In the genomic region with DNA sequence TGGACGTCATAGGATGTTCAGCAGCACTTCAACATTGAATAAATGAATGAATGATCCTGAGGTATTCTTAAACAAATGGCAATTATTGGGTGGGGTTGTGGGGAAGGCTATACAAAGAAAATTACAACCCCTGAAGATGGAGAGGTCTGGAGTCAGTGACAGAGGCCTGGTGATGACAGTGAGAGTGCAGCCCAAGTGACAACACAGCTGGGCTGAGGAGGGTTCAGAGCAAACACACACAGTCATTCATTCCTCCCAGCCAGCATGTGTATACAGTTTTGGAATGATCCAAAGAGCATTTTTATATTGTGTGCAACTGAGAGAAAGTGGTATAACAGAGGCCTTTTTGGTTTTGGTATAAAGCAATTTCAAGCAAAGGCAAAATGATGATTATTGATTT, we compare ENCODE assay signal across 30 cellular contexts.
DNase-seq lines count a peak whose midpoint lies in the region; ATAC-seq, FAIRE-seq and TF ChIP-seq lines count a peak whose summit lies in the region.
"Had no signal": no experiment of that assay in that cellular context is flagged by ENCODE, and none has a peak within 500 bp of the region (broad histone marks: within the 10 kb centered on the region; RNA-seq: fewer than 3 reads in every experiment).

No MANE protein-coding gene starts in this region.

- FAIRE-seq in H54 (lab: Jason Lieb, UNC), result peak; percentile 20
- FAIRE-seq: A549, GM12892, GM19239 had no signal

- no peaks in the 10 kb centered on the region for H3K27me3 ChIP-seq in CD4-positive, alpha-beta T cell (ENCODE audit: control insufficient read depth, insufficient read depth, low read length)
- H3K27me3 ChIP-seq in GM23338 (ENCODE audit: insufficient read depth), result peaks cover 24% of the 10 kb centered on the region
- H3K27me3 ChIP-seq: BLaER1 treated with 17β-estradiol and CSF1 and Interleukin-3, amounts not matched to agents 10 nM and 100 nM had no signal

- H3K9me2 ChIP-seq in OCI-LY7 (ENCODE audit: insufficient read depth, low read length) (no peaks in the 10 kb centered on the region), GM23338 (ENCODE audit: insufficient read depth) (no peaks in the 10 kb centered on the region)

- no peaks in the 10 kb centered on the region for H3K36me3 ChIP-seq in OCI-LY7 (ENCODE audit: insufficient read depth, low read length)
- H3K36me3 ChIP-seq in GM23338 (ENCODE audit: insufficient read depth), result no peaks in the 10 kb centered on the region
- H3K36me3 ChIP-seq: BLaER1 treated with 17β-estradiol and CSF1 and Interleukin-3, amounts not matched to agents 10 nM and 100 nM had no signal

- BruUV-seq in OCI-LY7 (replicated peaks; lab: Mats Ljungman, UMichigan), result no TSS peak

- H3K36me3 Mint-ChIP-seq in CD4-positive, alpha-beta T cell (ENCODE audit: low read depth), result peaks cover 7% of the 10 kb centered on the region
- peaks cover 10% of the 10 kb centered on the region for H3K36me3 Mint-ChIP-seq in activated naive CD8-positive, alpha-beta T cell treated with anti-CD3 and anti-CD28 coated beads for 36 hours
- H3K36me3 Mint-ChIP-seq in GM23338 (ENCODE audit: low read depth) (no peaks in the 10 kb centered on the region), endothelial cell (ENCODE audit: low read depth, unreplicated experiment) (peaks cover 6% of the 10 kb centered on the region)

- H2AFZ ChIP-seq in OCI-LY7 (ENCODE audit: low read length), result no peak overlapping the region
- no peak overlapping the region for H2AFZ ChIP-seq in GM23338

- H3K79me2 ChIP-seq in OCI-LY7 (ENCODE audit: insufficient read depth, low read depth, low read length) (no peaks in the 10 kb centered on the region), GM23338 (replicated peaks; ENCODE audit: insufficient read depth) (0 out of 2 replicates have a peak, but pooled peaks cover 2% of the 10 kb centered on the region)

- H3K9me3 Mint-ChIP-seq in CD4-positive, alpha-beta T cell, result peaks cover 2% of the 10 kb centered on the region
- H3K9me3 Mint-ChIP-seq in activated naive CD8-positive, alpha-beta T cell treated with anti-CD3 and anti-CD28 coated beads for 36 hours, result peaks cover 8% of the 10 kb centered on the region
- H3K9me3 Mint-ChIP-seq in GM23338 (no peaks in the 10 kb centered on the region), endothelial cell (ENCODE audit: unreplicated experiment) (no peaks in the 10 kb centered on the region)
- H3K9me3 Mint-ChIP-seq: H9 had no signal

- no peak for DNase-seq in CD4-positive, alpha-beta T cell
- DNase-seq in H54 (ENCODE audit: insufficient read length, low spot score), result no peak
- no peak for DNase-seq in activated naive CD8-positive, alpha-beta T cell treated with anti-CD3 and anti-CD28 coated beads for 36 hours
- DNase-seq in medulla oblongata (ENCODE audit: extremely low spot score), result peak; percentile 14
- DNase-seq in OCI-LY7 (ENCODE audit: low spot score), result no peak
- no peak for DNase-seq in GM23338 (ENCODE audit: low spot score)
- DNase-seq in endothelial cell (ENCODE audit: low spot score), result no peak
- DNase-seq: AML-193, DMS153, DND-41, H9, MM.1S, NCI-H1048, NCI-H1417, NCI-H1694, NCI-H2081, NCI-H2171, NCI-H226, NCI-H510A, NCI-H69, SIG-M5 had no signal

- no peak overlapping the region for H3K4me3 Mint-ChIP-seq in CD4-positive, alpha-beta T cell
- no peak overlapping the region for H3K4me3 Mint-ChIP-seq in activated naive CD8-positive, alpha-beta T cell treated with anti-CD3 and anti-CD28 coated beads for 36 hours
- no peak overlapping the region for H3K4me3 Mint-ChIP-seq in GM23338
- H3K4me3 Mint-ChIP-seq in endothelial cell (ENCODE audit: unreplicated experiment), result no peak overlapping the region
- H3K4me3 Mint-ChIP-seq: H9 had no signal

- peak overlapping the region; percentile 8 for H3K27ac Mint-ChIP-seq in CD4-positive, alpha-beta T cell
- peak overlapping the region; percentile 9 for H3K27ac Mint-ChIP-seq in activated naive CD8-positive, alpha-beta T cell treated with anti-CD3 and anti-CD28 coated beads for 36 hours
- H3K27ac Mint-ChIP-seq in GM23338 (no peak overlapping the region), endothelial cell (ENCODE audit: unreplicated experiment) (no peak overlapping the region)
- H3K27ac Mint-ChIP-seq: H9 had no signal

- no peaks in the 10 kb centered on the region for H3K27me3 Mint-ChIP-seq in CD4-positive, alpha-beta T cell
- no peaks in the 10 kb centered on the region for H3K27me3 Mint-ChIP-seq in activated naive CD8-positive, alpha-beta T cell treated with anti-CD3 and anti-CD28 coated beads for 36 hours
- peaks cover 7% of the 10 kb centered on the region for H3K27me3 Mint-ChIP-seq in GM23338 (ENCODE audit: insufficient read depth, low read depth, poor library complexity)
- peaks cover 2% of the 10 kb centered on the region for H3K27me3 Mint-ChIP-seq in endothelial cell (ENCODE audit: unreplicated experiment)

- TF ChIP-seq CTCF in CD4-positive, alpha-beta T cell (IDR thresholded peaks at IDR 0.05), result no peak
- TF ChIP-seq CTCF in OCI-LY7 (conservative IDR thresholded peaks at IDR 0.05; ENCODE audit: low read length), result no peak
- TF ChIP-seq CTCF in GM23338 (conservative IDR thresholded peaks at IDR 0.05; ENCODE audit: low read depth in 2 of 2), result no peak
- no peak for TF ChIP-seq CTCF in endothelial cell (IDR thresholded peaks at IDR 0.05; ENCODE audit: unreplicated experiment)

- no peak overlapping the region for H3K4me3 ChIP-seq in OCI-LY7 (ENCODE audit: low read depth, low read length, poor library complexity, severe bottlenecking)
- H3K4me3 ChIP-seq in GM23338, result no peak overlapping the region
- H3K4me3 ChIP-seq: A549; BLaER1 treated with 17β-estradiol and CSF1 and Interleukin-3, amounts not matched to agents 10 nM and 100 nM; SK-N-MC had no signal

- no peaks in the 10 kb centered on the region for H3K4me1 ChIP-seq in OCI-LY7 (ENCODE audit: insufficient read depth, low read length, poor library complexity, severe bottlenecking)
- H3K4me1 ChIP-seq in GM23338 (ENCODE audit: insufficient read depth), result peaks cover 9% of the 10 kb centered on the region
- H3K4me1 ChIP-seq: A549 had no signal

- intact Hi-C loops in CD4-positive, alpha-beta T cell (cut with DNase I, micrococcal nuclease), result no loop called here
- intact Hi-C loops in OCI-LY7 (cut with micrococcal nuclease; ENCODE audit: unreplicated experiment), result no loop called here

- POLR2A ChIA-PET in CD4-positive, alpha-beta T cell (lab: Charles Lee), result no interaction called here
- POLR2A ChIA-PET in OCI-LY7 (lab: Charles Lee), result no interaction called here

- no peak overlapping the region for H3K4me2 ChIP-seq in OCI-LY7 (ENCODE audit: low read length)
- H3K4me2 ChIP-seq in GM23338, result no peak overlapping the region
- H3K4me2 ChIP-seq: A549; BLaER1 treated with 17β-estradiol and CSF1 and Interleukin-3, amounts not matched to agents 10 nM and 100 nM; KMS-11 had no signal

- H4K20me1 ChIP-seq in OCI-LY7 (ENCODE audit: insufficient read depth, low read length) (no peaks in the 10 kb centered on the region), GM23338 (replicated peaks; ENCODE audit: insufficient read depth) (peaks cover 17% of the 10 kb centered on the region)
- H4K20me1 ChIP-seq: BLaER1 treated with 17β-estradiol and CSF1 and Interleukin-3, amounts not matched to agents 10 nM and 100 nM had no signal

- peaks cover 37% of the 10 kb centered on the region for H3K4me1 Mint-ChIP-seq in CD4-positive, alpha-beta T cell (ENCODE audit: low read depth)
- H3K4me1 Mint-ChIP-seq in activated naive CD8-positive, alpha-beta T cell treated with anti-CD3 and anti-CD28 coated beads for 36 hours, result peaks cover 26% of the 10 kb centered on the region
- H3K4me1 Mint-ChIP-seq in GM23338, result peaks cover 13% of the 10 kb centered on the region; the same call in 2 of the 3 replicates
- H3K4me1 Mint-ChIP-seq in endothelial cell (ENCODE audit: unreplicated experiment), result peaks cover 31% of the 10 kb centered on the region

- ATAC-seq in CD4-positive, alpha-beta T cell (ENCODE audit: poor library complexity), result no peak
- ATAC-seq in GM23338 (no peak), GM19324 (IDR thresholded peaks at IDR 0.05; ENCODE audit: low FRiP score, unreplicated experiment) (no peak)
- ATAC-seq: A549, Panc1 had no signal

- H3K9me3 ChIP-seq in CD4-positive, alpha-beta T cell (ENCODE audit: control insufficient read depth, low read length), result no peaks in the 10 kb centered on the region
- H3K9me3 ChIP-seq in OCI-LY7 (ENCODE audit: low read length), result no peaks in the 10 kb centered on the region
- H3K9me3 ChIP-seq: A549; BLaER1 treated with 17β-estradiol and CSF1 and Interleukin-3, amounts not matched to agents 10 nM and 100 nM had no signal

- TF ChIP-seq POLR2A in H54 (IDR thresholded peaks at IDR 0.05; ENCODE audit: low read depth, low read length), result no peak

- H3F3A ChIP-seq in GM23338 (replicated peaks; ENCODE audit: low read depth), result no peaks in the 10 kb centered on the region

- CTCF ChIA-PET in CD4-positive, alpha-beta T cell (lab: Charles Lee), result no interaction called here
- CTCF ChIA-PET in OCI-LY7 (lab: Charles Lee; ENCODE audit: unreplicated experiment), result no interaction called here

- no peak overlapping the region for H3K27ac ChIP-seq in CD4-positive, alpha-beta T cell (ENCODE audit: low read depth, low read length)
- H3K27ac ChIP-seq in OCI-LY7 (ENCODE audit: low read depth, low read length, poor library complexity, severe bottlenecking), result no peak overlapping the region
- no peak overlapping the region for H3K27ac ChIP-seq in GM23338 (ENCODE audit: low read depth)
- H3K27ac ChIP-seq: A549; BLaER1 treated with 17β-estradiol and CSF1 and Interleukin-3, amounts not matched to agents 10 nM and 100 nM; KMS-11; RWPE1; SK-N-MC had no signal

Comparison
In these comparisons a context has a peak if more than half of its experiments do, and no peak if none do; other contexts are left out.
1. H3K27ac Mint-ChIP-seq: peak in CD4-positive, alpha-beta T cell (single experiment) and activated naive CD8-positive, alpha-beta T cell treated with anti-CD3 and anti-CD28 coated beads for 36 hours (single experiment); none in GM23338 (single experiment) and endothelial cell (single experiment).